Comparison of ENCODE assay signal across 8 cellular contexts in the genomic region with DNA sequence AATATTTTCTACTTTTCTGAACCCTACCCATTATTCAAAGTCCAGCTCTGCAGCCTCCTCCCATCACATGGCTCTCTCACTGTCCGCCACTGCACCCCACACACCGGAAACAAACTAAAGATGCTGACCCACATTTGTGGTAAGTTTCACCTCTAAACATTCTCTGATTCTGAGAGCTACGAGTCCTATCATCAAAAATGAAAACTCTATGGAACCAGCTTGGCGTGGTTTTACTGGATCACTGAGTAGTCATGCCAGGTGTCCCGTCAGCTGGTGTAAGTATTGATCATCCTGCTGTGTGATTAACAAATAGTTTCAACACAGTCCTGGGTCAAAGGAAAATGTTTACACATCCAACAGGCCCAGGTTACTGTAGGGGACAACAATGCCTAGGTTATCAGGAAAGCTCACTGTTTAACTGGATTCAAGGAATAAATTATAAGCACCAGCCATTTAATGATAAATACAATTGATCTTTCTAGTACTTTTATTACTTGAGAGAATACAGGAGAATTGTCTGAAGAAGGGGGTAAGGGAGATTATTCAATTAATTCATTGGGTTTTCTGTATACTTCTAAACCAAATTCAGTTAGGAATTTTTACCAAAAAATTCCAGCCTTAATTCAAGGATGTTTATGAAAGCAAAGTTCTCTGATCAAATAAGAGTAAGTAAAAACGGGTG. TPM values are rescaled to one million over a fixed set of nuclear protein-coding genes. Genes with fewer than 3 reads are reported as not detected.
DNase-seq lines count a peak whose midpoint lies in the region; ATAC-seq and TF ChIP-seq lines count a peak whose summit lies in the region.

No MANE protein-coding gene starts in this region.

- ATAC-seq in HG02610 (IDR thresholded peaks at IDR 0.05; ENCODE audit: unreplicated experiment) (peak; percentile 46), right lobe of liver (peak; percentile 63 to 77 (median 70)), GM18520 (IDR thresholded peaks at IDR 0.05; ENCODE audit: unreplicated experiment) (no peak), HG03520 (IDR thresholded peaks at IDR 0.05; ENCODE audit: unreplicated experiment) (no peak)

- no peaks in the 10 kb centered on the region for H3K9me3 Mint-ChIP-seq in activated T-helper 1 cell treated with anti-CD3 and anti-CD28 coated beads, Interleukin-12 subunit alpha, Interleukin-12 subunit beta, Interleukin-2, Interleukin-4 antibody, amounts not matched to agents 30 ng/mL and 10 ng/mL and 1 ng/mL, durations not matched to agents 14 hours and 24 hours and 36 hours

- peak overlapping the region; percentile 26 for H3K4me3 ChIP-seq in GM06990 (replicated peaks; ENCODE audit: low read depth, low read length)
- H3K4me3 ChIP-seq in right lobe of liver, result peak overlapping the region; percentile 11 to 32 (median 31)

- peaks cover 94% of the 10 kb centered on the region for H3K4me1 Mint-ChIP-seq in activated T-helper 1 cell treated with anti-CD3 and anti-CD28 coated beads, Interleukin-12 subunit alpha, Interleukin-12 subunit beta, Interleukin-2, Interleukin-4 antibody, amounts not matched to agents 30 ng/mL and 10 ng/mL and 1 ng/mL, durations not matched to agents 14 hours and 24 hours and 36 hours (ENCODE audit: low read depth)

- H3K27ac Mint-ChIP-seq in activated T-helper 1 cell treated with anti-CD3 and anti-CD28 coated beads, Interleukin-12 subunit alpha, Interleukin-12 subunit beta, Interleukin-2, Interleukin-4 antibody, amounts not matched to agents 30 ng/mL and 10 ng/mL and 1 ng/mL, durations not matched to agents 14 hours and 24 hours and 36 hours, result peak overlapping the region; percentile 91

- H3K36me3 ChIP-seq in GM06990 (ENCODE audit: control insufficient read depth, insufficient read depth, low read length) (peaks cover 1% of the 10 kb centered on the region), right lobe of liver (no peaks in the 10 kb centered on the region)

- H3K36me3 Mint-ChIP-seq in activated T-helper 1 cell treated with anti-CD3 and anti-CD28 coated beads, Interleukin-12 subunit alpha, Interleukin-12 subunit beta, Interleukin-2, Interleukin-4 antibody, amounts not matched to agents 30 ng/mL and 10 ng/mL and 1 ng/mL, durations not matched to agents 14 hours and 24 hours and 36 hours (ENCODE audit: low read depth), result peaks cover 22% of the 10 kb centered on the region

- TF ChIP-seq POLR2A in right lobe of liver (IDR thresholded peaks at IDR 0.05), result no peak

- H3K27ac ChIP-seq in right lobe of liver, result peak overlapping the region; percentile 81 to 91 (median 83)

- no peak for TF ChIP-seq CTCF in GM06990 (IDR thresholded peaks at IDR 0.05; ENCODE audit: insufficient read depth, low read length, poor library complexity, severe bottlenecking)
- no peak for TF ChIP-seq CTCF in right lobe of liver (IDR thresholded peaks at IDR 0.05)

- peak; percentile 63 for DNase-seq in GM06990 (ENCODE audit: extremely low read depth, insufficient read length)
- DNase-seq in activated T-helper 1 cell treated with anti-CD3 and anti-CD28 coated beads, Interleukin-12 subunit alpha, Interleukin-12 subunit beta, Interleukin-2, Interleukin-4 antibody, amounts not matched to agents 30 ng/mL and 10 ng/mL and 1 ng/mL, durations not matched to agents 14 hours and 24 hours and 36 hours (ENCODE audit: low spot score), result peak; percentile 44
- peak in 1 of 3 donors; percentile 72 for DNase-seq in right lobe of liver
- no peak for DNase-seq in amniotic stem cell (lab: John Stamatoyannopoulos, UW)
- no peak for DNase-seq in AG20443 (ENCODE audit: low spot score)

- H3K4me3 Mint-ChIP-seq in activated T-helper 1 cell treated with anti-CD3 and anti-CD28 coated beads, Interleukin-12 subunit alpha, Interleukin-12 subunit beta, Interleukin-2, Interleukin-4 antibody, amounts not matched to agents 30 ng/mL and 10 ng/mL and 1 ng/mL, durations not matched to agents 14 hours and 24 hours and 36 hours, result peak overlapping the region; percentile 66

- WGBS in right lobe of liver (ENCODE audit: insufficient coverage, low coverage, low lambda C conversion rate, missing lambda C conversion rate), result 5% methylated on average over 6 of the region's 6 CpGs

- no peaks in the 10 kb centered on the region for H3K27me3 ChIP-seq in GM06990 (replicated peaks; ENCODE audit: control insufficient read depth, insufficient read depth, low read length)
- no peaks in the 10 kb centered on the region for H3K27me3 ChIP-seq in right lobe of liver

- no peaks in the 10 kb centered on the region for H3K27me3 Mint-ChIP-seq in activated T-helper 1 cell treated with anti-CD3 and anti-CD28 coated beads, Interleukin-12 subunit alpha, Interleukin-12 subunit beta, Interleukin-2, Interleukin-4 antibody, amounts not matched to agents 30 ng/mL and 10 ng/mL and 1 ng/mL, durations not matched to agents 14 hours and 24 hours and 36 hours (ENCODE audit: insufficient read depth)

- H3K9me3 ChIP-seq in right lobe of liver, result no peaks in the 10 kb centered on the region

- intact Hi-C loops in activated T-helper 1 cell treated with anti-CD3 and anti-CD28 coated beads, Interleukin-12 subunit alpha, Interleukin-12 subunit beta, Interleukin-2, Interleukin-4 antibody, amounts not matched to agents 30 ng/mL and 10 ng/mL and 1 ng/mL, durations not matched to agents 14 hours and 24 hours and 36 hours (cut with micrococcal nuclease), result loop anchor here (1.0 to 2.0 kb wide), 9 partner anchors 11 to 392 kb away; no protein-coding TSS in a partner anchor
- intact Hi-C loops in right lobe of liver (cut with DNase I), result no loop called here

- H3K4me1 ChIP-seq in right lobe of liver, result peaks cover 0 to 80% (median 39%) of the 10 kb centered on the region in 4 donors

RNA-seq across cellular contexts. Expression of a gene that starts 33.9 kb away (rescaled TPM):
- total RNA-seq in activated T-helper 1 cell treated with anti-CD3 and anti-CD28 coated beads, Interleukin-12 subunit alpha, Interleukin-12 subunit beta, Interleukin-2, Interleukin-4 antibody, amounts not matched to agents 30 ng/mL and 10 ng/mL and 1 ng/mL, durations not matched to agents 14 hours and 24 hours and 36 hours, result 147 TPM in 2 replicates
- total RNA-seq in right lobe of liver, result 10 to 100 TPM; 14.8 to 46.2 (median 28.8) TPM

Comparison
In these comparisons a context has a peak if more than half of its experiments do, and no peak if none do; other contexts are left out.
1. DNase-seq: peak in GM06990 (single experiment) and activated T-helper 1 cell treated with anti-CD3 and anti-CD28 coated beads, Interleukin-12 subunit alpha, Interleukin-12 subunit beta, Interleukin-2, Interleukin-4 antibody, amounts not matched to agents 30 ng/mL and 10 ng/mL and 1 ng/mL, durations not matched to agents 14 hours and 24 hours and 36 hours (single experiment); none in amniotic stem cell (single experiment) and AG20443 (single experiment).
2. ATAC-seq: peak in HG02610 (single experiment) and right lobe of liver (4 of 4); none in GM18520 (single experiment) and HG03520 (single experiment).